In genomic region chr14:51394391-51394790, GRCh38 we compare ENCODE assay signal across 12 cellular contexts.
DNase-seq lines count a peak whose midpoint lies in the region; ATAC-seq and TF ChIP-seq lines count a peak whose summit lies in the region.
"Had no signal": no experiment of that assay in that cellular context is flagged by ENCODE, and none has a peak within 500 bp of the region (broad histone marks: within the 10 kb centered on the region; RNA-seq: fewer than 3 reads in every experiment).

No MANE protein-coding gene starts in this region.

- intact Hi-C loops in heart right ventricle (cut with DNase I) (no loop called here), cardiac septum (cut with DNase I) (no loop called here), vagina (cut with DNase I) (no loop called here)

- ATAC-seq in heart right ventricle = peak in 3 of 8 donors; percentile 8 to 23 (median 12)

- H3K36me3 ChIP-seq in heart right ventricle = no peaks in the 10 kb centered on the region
- no peaks in the 10 kb centered on the region for H3K36me3 ChIP-seq in mucosa of rectum (ENCODE audit: control insufficient read depth in 2 of 2, insufficient read depth in 2 of 2, low read length in 2 of 2)
- no peaks in the 10 kb centered on the region for H3K36me3 ChIP-seq in vagina
- H3K36me3 ChIP-seq: BLaER1 treated with 17β-estradiol and CSF1 and Interleukin-3, amounts not matched to agents 10 nM and 100 nM had no signal

- H3K4me1 ChIP-seq in heart right ventricle (peaks cover 8 to 37% (median 27%) of the 10 kb centered on the region in 9 donors), mucosa of rectum (ENCODE audit: control insufficient read depth in 2 of 2, insufficient read depth in 2 of 2, low read length in 2 of 2) (peaks cover 4 to 7% of the 10 kb centered on the region in 2 donors), vagina (peaks cover 35% of the 10 kb centered on the region)
- H3K4me1 ChIP-seq: BLaER1 treated with 17β-estradiol and CSF1 and Interleukin-3, amounts not matched to agents 10 nM and 100 nM had no signal

- H3K9ac ChIP-seq in mucosa of rectum (ENCODE audit: low read depth in 1 of 2, low read length in 2 of 2) = no peak overlapping the region
- H3K9ac ChIP-seq: BLaER1 treated with 17β-estradiol and CSF1 and Interleukin-3, amounts not matched to agents 10 nM and 100 nM had no signal

- TF ChIP-seq CTCF in heart right ventricle (IDR thresholded peaks at IDR 0.05) = no peak
- no peak for TF ChIP-seq CTCF in vagina (IDR thresholded peaks at IDR 0.05)

- TF ChIP-seq POLR2A in vagina (IDR thresholded peaks at IDR 0.05) = no peak

- H3K27ac ChIP-seq in heart right ventricle (peak overlapping the region in 8 of 10 donors; percentile 54 to 91 (median 78)), mucosa of rectum (ENCODE audit: low read depth in 2 of 2, low read length in 2 of 2) (peak overlapping the region; percentile 49 to 64), vagina (peak overlapping the region; percentile 83)
- H3K27ac ChIP-seq: BLaER1 treated with 17β-estradiol and CSF1 and Interleukin-3, amounts not matched to agents 10 nM and 100 nM had no signal

- DNase-seq in heart right ventricle (no peak), cardiac septum (ENCODE audit: low spot score) (no peak), dermis blood vessel endothelial cell (peak; percentile 46), vagina (ENCODE audit: extremely low spot score in 2 of 2) (no peak), RKO (ENCODE audit: low spot score) (no peak), ureter (ENCODE audit: low spot score) (no peak), cerebellar nuclear complex (lab: John Stamatoyannopoulos, UW) (no peak)
- DNase-seq: activated CD4-positive, alpha-beta T cell treated with anti-CD3 and anti-CD28 coated beads, Interleukin-2, amount 50 U/mL, for 4 hours; activated naive CD8-positive, alpha-beta T cell treated with anti-CD3 and anti-CD28 coated beads for 36 hours; nephron progenitor cell had no signal

- no peaks in the 10 kb centered on the region for H3K9me3 ChIP-seq in heart right ventricle
- no peaks in the 10 kb centered on the region for H3K9me3 ChIP-seq in mucosa of rectum (ENCODE audit: control insufficient read depth in 2 of 2, low read length in 2 of 2)
- H3K9me3 ChIP-seq in vagina = no peaks in the 10 kb centered on the region
- H3K9me3 ChIP-seq: BLaER1 treated with 17β-estradiol and CSF1 and Interleukin-3, amounts not matched to agents 10 nM and 100 nM had no signal

- H3K27me3 ChIP-seq in heart right ventricle (no peaks in the 10 kb centered on the region), mucosa of rectum (ENCODE audit: control insufficient read depth in 2 of 2, insufficient read depth in 2 of 2, low read length in 2 of 2) (no peaks in the 10 kb centered on the region), vagina (no peaks in the 10 kb centered on the region)
- H3K27me3 ChIP-seq: BLaER1 treated with 17β-estradiol and CSF1 and Interleukin-3, amounts not matched to agents 10 nM and 100 nM had no signal

- WGBS in heart right ventricle, 2 donors = 36 to 39% methylated on average over 4 of the region's 4 CpGs

- H3K4me3 ChIP-seq in heart right ventricle (no peak overlapping the region), mucosa of rectum (ENCODE audit: low read length in 2 of 2) (no peak overlapping the region), vagina (no peak overlapping the region)
- H3K4me3 ChIP-seq: BLaER1 treated with 17β-estradiol and CSF1 and Interleukin-3, amounts not matched to agents 10 nM and 100 nM had no signal
